1 cellular context compared by ENCODE assay signal in the genomic region with DNA sequence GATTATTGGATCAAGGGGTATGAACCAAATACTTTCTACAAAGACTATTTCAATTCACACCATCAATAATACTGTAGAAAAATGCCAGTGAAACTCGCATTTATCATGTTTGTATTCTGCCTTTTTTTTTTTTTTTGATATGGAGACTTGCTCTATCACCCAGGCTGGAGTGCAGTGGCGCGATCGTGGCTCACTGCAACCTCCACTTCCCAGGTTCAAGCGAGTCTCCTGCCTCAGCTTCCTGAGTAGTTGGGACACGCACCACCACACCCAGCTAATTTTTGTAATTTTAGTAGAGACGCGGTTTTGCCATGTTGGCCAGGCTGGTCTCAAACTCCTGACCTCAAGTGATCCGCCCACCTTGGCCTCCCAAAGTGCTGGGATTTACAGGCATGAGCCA.
TF ChIP-seq lines count a peak whose summit lies in the region.

No MANE protein-coding gene starts in this region.

TF ChIP-seq in GM12878, 131 proteins besides CTCF, POLR2A, EP300 and RAD21:
- TF ChIP-seq, protein P1, sequence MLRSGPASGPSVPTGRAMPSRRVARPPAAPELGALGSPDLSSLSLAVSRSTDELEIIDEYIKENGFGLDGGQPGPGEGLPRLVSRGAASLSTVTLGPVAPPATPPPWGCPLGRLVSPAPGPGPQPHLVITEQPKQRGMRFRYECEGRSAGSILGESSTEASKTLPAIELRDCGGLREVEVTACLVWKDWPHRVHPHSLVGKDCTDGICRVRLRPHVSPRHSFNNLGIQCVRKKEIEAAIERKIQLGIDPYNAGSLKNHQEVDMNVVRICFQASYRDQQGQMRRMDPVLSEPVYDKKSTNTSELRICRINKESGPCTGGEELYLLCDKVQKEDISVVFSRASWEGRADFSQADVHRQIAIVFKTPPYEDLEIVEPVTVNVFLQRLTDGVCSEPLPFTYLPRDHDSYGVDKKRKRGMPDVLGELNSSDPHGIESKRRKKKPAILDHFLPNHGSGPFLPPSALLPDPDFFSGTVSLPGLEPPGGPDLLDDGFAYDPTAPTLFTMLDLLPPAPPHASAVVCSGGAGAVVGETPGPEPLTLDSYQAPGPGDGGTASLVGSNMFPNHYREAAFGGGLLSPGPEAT (IDR thresholded peaks at IDR 0.05; ENCODE audit: low read depth): 0 out of 2 replicates have a peak, but pooled peaks have one; percentile 21
- TF ChIP-seq IKZF2 (IDR thresholded peaks at IDR 0.05): peak; percentile 14 to 40; a peak in 2 of 4 replicates
- peak; percentile 19; the same call in 1 of the 2 replicates for TF ChIP-seq MTA2 (IDR thresholded peaks at IDR 0.05; ENCODE audit: low read depth)
TF ChIP-seq in GM12878: peak in this region for 3; not testable (repeated sequence) for 128.
